Comparison of ENCODE assay signal across 9 cellular contexts in genomic region chr7:64946772-64947171, GRCh38. TPM values are rescaled to one million over a fixed set of nuclear protein-coding genes. Genes with fewer than 3 reads are reported as not detected.
DNase-seq lines count a peak whose midpoint lies in the region; ATAC-seq and TF ChIP-seq lines count a peak whose summit lies in the region.
"Had no signal": no experiment of that assay in that cellular context is flagged by ENCODE, and none has a peak within 500 bp of the region (broad histone marks: within the 10 kb centered on the region; RNA-seq: fewer than 3 reads in every experiment).

No MANE protein-coding gene starts in this region.

- peak; percentile 37 to 52 for DNase-seq in activated T-cell treated with anti-CD3 and anti-CD28 coated beads, Interleukin-2, amount 50 U/mL, for 48 hours
- DNase-seq in left lobe of liver (ENCODE audit: low spot score): no peak
- no peak for DNase-seq in mesenteric fat pad (ENCODE audit: low spot score)
- DNase-seq in NCI-H2029 (lab: John Stamatoyannopoulos, UW): no peak
- no peak for DNase-seq in T-helper 9 cell
- DNase-seq in GM10266 (ENCODE audit: extremely low spot score): no peak

- ATAC-seq in left lobe of liver: peak; percentile 14

- TF ChIP-seq CTCF in 22Rv1 (IDR thresholded peaks at IDR 0.05) (peak; percentile 72), GM12873 (IDR thresholded peaks at IDR 0.05; ENCODE audit: insufficient read depth, low read depth, low read length, missing control alignments) (peak; percentile 6), GM10266 (IDR thresholded peaks at IDR 0.05; ENCODE audit: control insufficient read depth, insufficient read depth, low read depth, missing control alignments) (no peak)

- no peak overlapping the region for H3K27ac ChIP-seq in 22Rv1
- H3K27ac ChIP-seq: SJCRH30 had no signal

RNA-seq across cellular contexts. Expression of gene ZNF273, which starts 43.7 kb away (rescaled TPM):
- 0.48 TPM for total RNA-seq in left lobe of liver
- total RNA-seq in mesenteric fat pad: 2.1 TPM

RNA-seq across cellular contexts. Expression of gene ZNF117, which starts 44.1 kb away (rescaled TPM):
- total RNA-seq in left lobe of liver (2.6 TPM), mesenteric fat pad (58.1 TPM)

RNA-seq across cellular contexts. Expression of gene ERV3-1, which starts 59.7 kb away (rescaled TPM):
- 8.0 TPM for total RNA-seq in left lobe of liver
- 78.9 TPM for total RNA-seq in mesenteric fat pad

Comparison
In these comparisons a context has a peak if more than half of its experiments do, and no peak if none do; other contexts are left out.
1. DNase-seq: peak in activated T-cell treated with anti-CD3 and anti-CD28 coated beads, Interleukin-2, amount 50 U/mL, for 48 hours (2 of 2); none in left lobe of liver (single experiment), mesenteric fat pad (single experiment), NCI-H2029 (single experiment), T-helper 9 cell (single experiment) and GM10266 (single experiment).
2. RNA of gene ZNF117, which starts 44.1 kb away (total RNA-seq): 58.1 TPM in mesenteric fat pad (single experiment); 2.6 TPM in left lobe of liver (single experiment); every median in the first group is over 10 times any median in the second.